ENCODE assay signal across 13 cellular contexts in the genomic region with DNA sequence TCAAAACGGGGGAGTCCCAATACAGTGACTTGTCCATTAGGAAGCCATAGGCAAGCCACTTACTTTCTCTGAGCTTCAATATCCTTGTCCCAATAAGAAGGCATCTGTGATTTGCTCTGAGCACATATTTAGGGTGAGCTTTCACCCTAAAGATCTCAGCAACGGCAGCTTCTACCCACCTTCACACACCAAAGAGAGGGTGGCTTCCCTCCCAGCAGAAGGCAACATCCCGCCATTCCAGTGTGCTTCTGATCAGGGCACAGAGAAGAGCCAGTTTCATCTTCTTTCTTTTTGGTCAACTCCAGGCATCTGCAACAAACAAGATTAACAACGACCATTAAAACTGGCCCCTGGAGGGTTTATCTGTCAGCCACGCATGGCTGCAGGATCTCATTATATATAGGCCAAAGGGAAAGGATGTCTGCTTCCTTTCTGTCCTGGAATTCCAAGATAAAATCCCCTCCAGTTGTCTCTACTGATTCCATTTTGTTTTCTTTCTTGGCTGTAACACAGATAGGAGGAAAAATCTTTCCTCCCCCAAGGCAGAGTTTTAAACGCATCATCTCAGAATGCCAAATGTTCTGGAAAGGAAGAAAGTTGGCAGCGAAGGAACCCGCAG. TPM values are rescaled to one million over a fixed set of nuclear protein-coding genes. Genes with fewer than 3 reads are reported as not detected.
A peak's percentile ranks its signal among the peaks of the same experiment; 100 is the strongest.
DNase-seq lines count a peak whose midpoint lies in the region; ATAC-seq and TF ChIP-seq lines count a peak whose summit lies in the region.
"Had no signal": no experiment of that assay in that cellular context is flagged by ENCODE, and none has a peak within 500 bp of the region (broad histone marks: within the 10 kb centered on the region; RNA-seq: fewer than 3 reads in every experiment).

No MANE protein-coding gene starts in this region.

- in situ Hi-C loops in ACHN (cut with HindIII; ENCODE audit: low pct_ligation_motif_present, low pct_unique_long_range_greater_than_20kb, low sequenced_read_pairs): no loop called here
- in situ Hi-C loops in HAP-1 (cut with MboI; ENCODE audit: low sequenced_read_pairs): no loop called here

- peaks cover 16% of the 10 kb centered on the region for H3K36me3 Mint-ChIP-seq in activated T-cell treated with anti-CD3 and anti-CD28 coated beads, Interleukin-2, amount 50 U/mL, for 24 hours (ENCODE audit: low read depth)
- no peaks in the 10 kb centered on the region for H3K36me3 Mint-ChIP-seq in T-helper 17 cell (ENCODE audit: low read depth)

- H3K9me3 Mint-ChIP-seq in activated T-cell treated with anti-CD3 and anti-CD28 coated beads, Interleukin-2, amount 50 U/mL, for 24 hours: no peaks in the 10 kb centered on the region

- H3K4me1 ChIP-seq in spleen (peaks cover 0 to 56% (median 25%) of the 10 kb centered on the region in 6 donors), HAP-1 (no peaks in the 10 kb centered on the region)

- H3K27ac Mint-ChIP-seq in activated T-cell treated with anti-CD3 and anti-CD28 coated beads, Interleukin-2, amount 50 U/mL, for 24 hours: peak overlapping the region; percentile 98
- peak overlapping the region; percentile 95 for H3K27ac Mint-ChIP-seq in T-helper 17 cell

- WGBS in spleen, 5 donors: 79 to 89% (median 85%) methylated on average over 8 of the region's 8 CpGs

- no peak for ATAC-seq in T-helper 17 cell
- ATAC-seq: Panc1 had no signal

- H3K27me3 ChIP-seq in spleen (replicated peaks in 1 of 7) (no peaks in the 10 kb centered on the region), HAP-1 (ENCODE audit: low read depth) (no peaks in the 10 kb centered on the region)
- H3K27me3 ChIP-seq: sigmoid colon had no signal

- no peaks in the 10 kb centered on the region for H3K27me3 Mint-ChIP-seq in activated T-cell treated with anti-CD3 and anti-CD28 coated beads, Interleukin-2, amount 50 U/mL, for 24 hours
- no peaks in the 10 kb centered on the region for H3K27me3 Mint-ChIP-seq in T-helper 17 cell

- H3K36me3 ChIP-seq in spleen (no peaks in the 10 kb centered on the region), HAP-1 (replicated peaks) (no peaks in the 10 kb centered on the region)
- H3K36me3 ChIP-seq: sigmoid colon had no signal

- no peak for DNase-seq in activated T-cell treated with anti-CD3 and anti-CD28 coated beads, Interleukin-2, amount 50 U/mL, for 24 hours
- no peak for DNase-seq in activated T-cell treated with anti-CD3 and anti-CD28 coated beads, Interleukin-2, amount 50 U/mL, for 1 hour
- DNase-seq in T-helper 17 cell: no peak
- DNase-seq in fibroblast of villous mesenchyme (ENCODE audit: low read depth): peak; percentile 9
- DNase-seq in spleen: peak; percentile 33
- DNase-seq in substantia nigra (lab: John Stamatoyannopoulos, UW): no peak
- no peak for DNase-seq in ACHN
- no peak for DNase-seq in HAP-1 (ENCODE audit: low spot score in 2 of 2)

- H3K4me1 Mint-ChIP-seq in activated T-cell treated with anti-CD3 and anti-CD28 coated beads, Interleukin-2, amount 50 U/mL, for 24 hours (ENCODE audit: low read depth): peaks cover 34% of the 10 kb centered on the region
- H3K4me1 Mint-ChIP-seq in T-helper 17 cell: peaks cover 16% of the 10 kb centered on the region

- no peak for TF ChIP-seq CTCF in fibroblast of villous mesenchyme (IDR thresholded peaks at IDR 0.05; ENCODE audit: insufficient read depth, low read depth, low read length)
- TF ChIP-seq CTCF in spleen (IDR thresholded peaks at IDR 0.05 in 8 of 11, conservative IDR thresholded peaks at IDR 0.05 in 3 of 11): no peak

- H3K4me3 Mint-ChIP-seq in activated T-cell treated with anti-CD3 and anti-CD28 coated beads, Interleukin-2, amount 50 U/mL, for 24 hours: peak overlapping the region; percentile 85
- H3K4me3 Mint-ChIP-seq in T-helper 17 cell: peak overlapping the region; percentile 57

- no peak for TF ChIP-seq POLR2A in spleen (IDR thresholded peaks at IDR 0.05)

- H3K9me3 ChIP-seq in T-helper 17 cell (ENCODE audit: control insufficient read depth, low read length, poor library complexity, severe bottlenecking) (no peaks in the 10 kb centered on the region), spleen (no peaks in the 10 kb centered on the region), HAP-1 (no peaks in the 10 kb centered on the region)
- H3K9me3 ChIP-seq: sigmoid colon had no signal

- no peak overlapping the region for H3K27ac ChIP-seq in spleen
- H3K27ac ChIP-seq in substantia nigra (ENCODE audit: low read depth, low read length, poor library complexity, severe bottlenecking): no peak overlapping the region
- H3K27ac ChIP-seq: sigmoid colon had no signal

- no peak overlapping the region for H3K4me3 ChIP-seq in fibroblast of villous mesenchyme (ENCODE audit: low read depth, low read length)
- no peak overlapping the region for H3K4me3 ChIP-seq in spleen
- no peak overlapping the region for H3K4me3 ChIP-seq in HAP-1

- intact Hi-C loops in spleen (cut with DNase I; ENCODE audit: low total_unique reads): no loop called here

RNA-seq across cellular contexts. Expression of a gene that starts 0.5 kb away (rescaled TPM):
- total RNA-seq in T-helper 17 cell (under 1 TPM; 0.18 to 0.30 TPM), fibroblast of villous mesenchyme (under 0.01 TPM in 1 of 2 replicates, not detected in the other), spleen (under 1 TPM in 5 of 7 donors, not detected in 2; 0.11 to 0.46 (median 0.21) TPM)
- polyA plus RNA-seq in spleen: under 1 TPM; 0.08 to 0.11 (median 0.10) TPM
- total RNA-seq: fibroblast of lung, LHCN-M2, ureter had no signal
- polyA plus RNA-seq: fibroblast of lung had no signal

Comparison
In these comparisons a context has a peak if more than half of its experiments do, and no peak if none do; other contexts are left out.
1. DNase-seq: peak in fibroblast of villous mesenchyme (single experiment) and spleen (single experiment); none in activated T-cell treated with anti-CD3 and anti-CD28 coated beads, Interleukin-2, amount 50 U/mL, for 24 hours (single experiment), activated T-cell treated with anti-CD3 and anti-CD28 coated beads, Interleukin-2, amount 50 U/mL, for 1 hour (single experiment), T-helper 17 cell (0 of 3), substantia nigra (0 of 49), ACHN (single experiment) and HAP-1 (0 of 2).